ENCODE assay signal across 10 cellular contexts in the genomic region with DNA sequence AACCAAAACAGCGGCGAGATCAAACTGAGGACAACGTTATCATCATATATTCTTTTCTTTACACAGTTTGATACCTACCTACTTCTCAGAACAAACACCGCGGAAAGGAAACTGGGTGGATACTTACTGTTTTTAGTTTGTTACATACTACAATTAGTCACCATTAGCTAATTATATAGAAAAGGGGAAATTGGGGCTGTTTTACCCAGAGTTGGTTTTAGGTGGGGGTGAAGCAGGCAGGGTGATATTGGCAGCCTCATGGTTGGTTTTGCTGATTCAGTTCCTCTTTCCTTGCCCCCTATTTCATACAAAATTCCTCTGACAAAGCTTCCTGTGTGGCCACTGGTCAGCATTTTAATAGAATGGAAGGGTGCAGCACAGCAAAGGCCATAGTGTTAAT.
A peak's percentile ranks its signal among the peaks of the same experiment; 100 is the strongest.
DNase-seq lines count a peak whose midpoint lies in the region; ATAC-seq and TF ChIP-seq lines count a peak whose summit lies in the region.
"Had no signal": no experiment of that assay in that cellular context is flagged by ENCODE, and none has a peak within 500 bp of the region (broad histone marks: within the 10 kb centered on the region; RNA-seq: fewer than 3 reads in every experiment).

No MANE protein-coding gene starts in this region.

- H3K4me3 ChIP-seq in MM.1S (ENCODE audit: low read length) (no peak overlapping the region), neural progenitor cell (no peak overlapping the region), SJCRH30 (no peak overlapping the region)
- no peak overlapping the region for H3K4me3 ChIP-seq in CD8-positive, alpha-beta T cell (ENCODE audit: low read depth, low read length)

- intact Hi-C loops in CD8-positive, alpha-beta T cell (cut with DNase I, micrococcal nuclease), result no loop called here

- peak; percentile 78 for ATAC-seq in GM18907 (IDR thresholded peaks at IDR 0.05; ENCODE audit: unreplicated experiment)
- peak; percentile 56 for ATAC-seq in HG02623 (IDR thresholded peaks at IDR 0.05; ENCODE audit: unreplicated experiment)
- no peak for ATAC-seq in CD8-positive, alpha-beta T cell
- ATAC-seq in naive thymus-derived CD8-positive, alpha-beta T cell, result no peak

- peaks cover 5% of the 10 kb centered on the region for H3K27me3 Mint-ChIP-seq in neural progenitor cell (ENCODE audit: insufficient read depth, low read depth)
- peaks cover 19% of the 10 kb centered on the region for H3K27me3 Mint-ChIP-seq in CD8-positive, alpha-beta T cell (ENCODE audit: low read depth)
- peaks cover 13 to 48% (median 22%) of the 10 kb centered on the region in 5 donors for H3K27me3 Mint-ChIP-seq in naive thymus-derived CD8-positive, alpha-beta T cell

- peak overlapping the region; percentile 36 for H2AFZ ChIP-seq in MM.1S (ENCODE audit: low read length)
- H2AFZ ChIP-seq in neural progenitor cell (replicated peaks), result no peak overlapping the region

- CTCF ChIA-PET in CD8-positive, alpha-beta T cell (lab: Charles Lee), result no interaction called here

- H3K27me3 ChIP-seq in MM.1S (replicated peaks; ENCODE audit: insufficient read depth, low read length) (no peaks in the 10 kb centered on the region), neural progenitor cell (no peaks in the 10 kb centered on the region), SJCRH30 (no peaks in the 10 kb centered on the region)
- H3K27me3 ChIP-seq in CD8-positive, alpha-beta T cell (ENCODE audit: insufficient read depth, low read length), result no peaks in the 10 kb centered on the region

- POLR2A ChIA-PET in CD8-positive, alpha-beta T cell (lab: Charles Lee), result no interaction called here
- POLR2A ChIA-PET in naive thymus-derived CD8-positive, alpha-beta T cell (lab: Charles Lee), result no interaction called here

- peaks cover 17% of the 10 kb centered on the region for H3K36me3 Mint-ChIP-seq in neural progenitor cell
- no peaks in the 10 kb centered on the region for H3K36me3 Mint-ChIP-seq in CD8-positive, alpha-beta T cell
- peaks cover 0 to 7% (median 0%) of the 10 kb centered on the region in 3 donors for H3K36me3 Mint-ChIP-seq in naive thymus-derived CD8-positive, alpha-beta T cell

- H3K9me3 ChIP-seq in MM.1S (replicated peaks; ENCODE audit: insufficient read depth, low read length) (no peaks in the 10 kb centered on the region), neural progenitor cell (ENCODE audit: low read depth) (no peaks in the 10 kb centered on the region), SJCRH30 (replicated peaks) (no peaks in the 10 kb centered on the region)
- H3K9me3 ChIP-seq in CD8-positive, alpha-beta T cell (ENCODE audit: low read length), result no peaks in the 10 kb centered on the region

- no peak overlapping the region for H3K4me3 Mint-ChIP-seq in neural progenitor cell
- no peak overlapping the region for H3K4me3 Mint-ChIP-seq in CD8-positive, alpha-beta T cell
- H3K4me3 Mint-ChIP-seq in naive thymus-derived CD8-positive, alpha-beta T cell, result no peak overlapping the region

- no peaks in the 10 kb centered on the region for H3K36me3 ChIP-seq in MM.1S (replicated peaks; ENCODE audit: insufficient read depth, low read length)
- no peaks in the 10 kb centered on the region for H3K36me3 ChIP-seq in neural progenitor cell
- no peaks in the 10 kb centered on the region for H3K36me3 ChIP-seq in SJCRH30
- no peaks in the 10 kb centered on the region for H3K36me3 ChIP-seq in CD8-positive, alpha-beta T cell (ENCODE audit: insufficient read depth, low read length)

- H3F3A ChIP-seq in MM.1S (ENCODE audit: insufficient read depth, low read length) (peaks cover 5% of the 10 kb centered on the region), neural progenitor cell (ENCODE audit: low read depth) (peaks cover 4% of the 10 kb centered on the region)

- H3K79me2 ChIP-seq in MM.1S (ENCODE audit: low read length) (no peaks in the 10 kb centered on the region), neural progenitor cell (ENCODE audit: low read depth) (no peaks in the 10 kb centered on the region)

- H3K4me1 ChIP-seq in MM.1S (ENCODE audit: low read length) (peaks cover 33% of the 10 kb centered on the region), neural progenitor cell (peaks cover 30% of the 10 kb centered on the region), SJCRH30 (no peaks in the 10 kb centered on the region)
- no peaks in the 10 kb centered on the region for H3K4me1 ChIP-seq in CD8-positive, alpha-beta T cell (ENCODE audit: insufficient read depth, low read length)

- H3K4me1 Mint-ChIP-seq in neural progenitor cell, result peaks cover 47% of the 10 kb centered on the region
- H3K4me1 Mint-ChIP-seq in CD8-positive, alpha-beta T cell (ENCODE audit: low read depth), result no peaks in the 10 kb centered on the region
- peaks cover 0 to 7% (median 0%) of the 10 kb centered on the region in 4 donors for H3K4me1 Mint-ChIP-seq in naive thymus-derived CD8-positive, alpha-beta T cell

- H3K27ac ChIP-seq in MM.1S (ENCODE audit: low read length) (peak overlapping the region; percentile 40; the same call in 1 of the 2 replicates), neural progenitor cell (no peak overlapping the region), SJCRH30 (no peak overlapping the region)
- H3K27ac ChIP-seq in CD8-positive, alpha-beta T cell (ENCODE audit: low read depth, low read length), result no peak overlapping the region
- H3K27ac ChIP-seq: VCaP had no signal

- H3K9ac ChIP-seq in MM.1S (ENCODE audit: low read length) (no peak overlapping the region), neural progenitor cell (no peak overlapping the region)

- peak overlapping the region; percentile 12 for H3K27ac Mint-ChIP-seq in neural progenitor cell
- no peak overlapping the region for H3K27ac Mint-ChIP-seq in CD8-positive, alpha-beta T cell
- no peak overlapping the region for H3K27ac Mint-ChIP-seq in naive thymus-derived CD8-positive, alpha-beta T cell

- H3K4me2 ChIP-seq in MM.1S (ENCODE audit: low read depth, low read length) (peak overlapping the region; percentile 43), neural progenitor cell (no peak overlapping the region)

- TF ChIP-seq CTCF in MM.1S (IDR thresholded peaks at IDR 0.05; ENCODE audit: low read length) (no peak), neural progenitor cell (IDR thresholded peaks at IDR 0.05) (no peak)
- no peak for TF ChIP-seq CTCF in CD8-positive, alpha-beta T cell (IDR thresholded peaks at IDR 0.05)

- no peaks in the 10 kb centered on the region for H4K20me1 ChIP-seq in MM.1S (ENCODE audit: insufficient read depth, low read length)
- H4K20me1 ChIP-seq in neural progenitor cell (ENCODE audit: low read depth), result no peaks in the 10 kb centered on the region

- H3K9me2 ChIP-seq in MM.1S (replicated peaks; ENCODE audit: insufficient read depth, low read length), result no peaks in the 10 kb centered on the region

- peak; percentile 25 for DNase-seq in MM.1S
- DNase-seq in neural progenitor cell (ENCODE audit: low spot score), result no peak
- no peak for DNase-seq in SJCRH30
- no peak for DNase-seq in CD8-positive, alpha-beta T cell
- no peak for DNase-seq in naive thymus-derived CD8-positive, alpha-beta T cell
- no peak for DNase-seq in NCI-H1436 (lab: John Stamatoyannopoulos, UW)
- DNase-seq: hypothalamus had no signal

- H3K9me3 Mint-ChIP-seq in neural progenitor cell, result peaks cover 6% of the 10 kb centered on the region
- H3K9me3 Mint-ChIP-seq in CD8-positive, alpha-beta T cell, result no peaks in the 10 kb centered on the region
- H3K9me3 Mint-ChIP-seq in naive thymus-derived CD8-positive, alpha-beta T cell, result peaks cover 0 to 2% (median 0%) of the 10 kb centered on the region in 9 donors

Comparison
In these comparisons a context has a peak if more than half of its experiments do, and no peak if none do; other contexts are left out.
1. ATAC-seq: peak in GM18907 (single experiment) and HG02623 (single experiment); none in CD8-positive, alpha-beta T cell (single experiment) and naive thymus-derived CD8-positive, alpha-beta T cell (0 of 2).